Comparison of ENCODE assay signal across 12 cellular contexts in genomic region chr10:70462349-70462984, GRCh38. TPM values are rescaled to one million over a fixed set of nuclear protein-coding genes. Genes with fewer than 3 reads are reported as not detected.
DNase-seq lines count a peak whose midpoint lies in the region; ATAC-seq and TF ChIP-seq lines count a peak whose summit lies in the region.
"Had no signal": no experiment of that assay in that cellular context is flagged by ENCODE, and none has a peak within 500 bp of the region (broad histone marks: within the 10 kb centered on the region; RNA-seq: fewer than 3 reads in every experiment).

No MANE protein-coding gene starts in this region.

- ATAC-seq in GM19395 (IDR thresholded peaks at IDR 0.05; ENCODE audit: unreplicated experiment) = no peak
- ATAC-seq in HG02798 (IDR thresholded peaks at IDR 0.05; ENCODE audit: poor library complexity, unreplicated experiment) = no peak
- ATAC-seq: foreskin keratinocyte had no signal

- DNase-seq in C1 segment of cervical spinal cord (lab: John Stamatoyannopoulos, UW) (peak in 10 of 14 donors; percentile 48 to 96 (median 74)), NCI-H2171 treated with DMSO at 0.1 percent for 48 hours (lab: John Stamatoyannopoulos, UW) (peak; percentile 55), dermis blood vessel endothelial cell (peak; percentile 43), osteoblast (ENCODE audit: insufficient read length, low spot score, missing footprints) (peak; percentile 85), UCSD-AML1 (lab: John Stamatoyannopoulos, UW; ENCODE audit: unreplicated experiment) (no peak), NAMALWA (ENCODE audit: low spot score) (no peak)
- DNase-seq: foreskin keratinocyte had no signal

- H3K4me2 ChIP-seq in osteoblast (ENCODE audit: insufficient read depth, low read length) = no peak overlapping the region

- H2AFZ ChIP-seq in osteoblast (ENCODE audit: low read length) = no peak overlapping the region

- H3K27me3 ChIP-seq in osteoblast (ENCODE audit: insufficient read depth, low read length) = peaks cover 11% of the 10 kb centered on the region

- no peak overlapping the region for H3K4me3 ChIP-seq in osteoblast (ENCODE audit: insufficient read depth, low read length)
- H3K4me3 ChIP-seq: SJSA1 had no signal

- H3K4me1 ChIP-seq in osteoblast (ENCODE audit: insufficient read depth, low read length) = peaks cover 7% of the 10 kb centered on the region
- H3K4me1 ChIP-seq: foreskin keratinocyte had no signal

- H3K79me2 ChIP-seq in osteoblast (ENCODE audit: insufficient read depth, low read length) = no peaks in the 10 kb centered on the region

- H4K20me1 ChIP-seq in osteoblast (ENCODE audit: insufficient read depth, low read length) = no peaks in the 10 kb centered on the region

- H3K27ac ChIP-seq in osteoblast (ENCODE audit: low read depth, low read length) = no peak overlapping the region
- H3K27ac ChIP-seq: foreskin keratinocyte, SJSA1 had no signal

- no peaks in the 10 kb centered on the region for H3K36me3 ChIP-seq in osteoblast (ENCODE audit: insufficient read depth, low read length)
- H3K36me3 ChIP-seq: SJSA1 had no signal

- H3K9me3 ChIP-seq in osteoblast (ENCODE audit: low read depth, low read length) = no peaks in the 10 kb centered on the region
- H3K9me3 ChIP-seq: SJSA1 had no signal

- TF ChIP-seq CTCF in osteoblast (IDR thresholded peaks at IDR 0.05; ENCODE audit: extremely low read depth, low read depth, low read length) = no peak

RNA-seq across cellular contexts. Expression of gene PALD1, which starts 16.1 kb away (rescaled TPM):
- total RNA-seq in dermis blood vessel endothelial cell = 248 and 276 TPM in 2 replicates
- under 0.01 and 0.29 TPM in 2 replicates for total RNA-seq in osteoblast
- total RNA-seq: SJSA1 had no signal

RNA-seq across cellular contexts. Expression of gene NODAL, which starts 21.0 kb away (rescaled TPM):
- total RNA-seq in dermis blood vessel endothelial cell = not detected in 2 replicates
- total RNA-seq in osteoblast = not detected in 2 replicates
- total RNA-seq: HT-29, pulmonary artery endothelial cell, SJSA1 had no signal

RNA-seq across cellular contexts. Expression of gene EIF4EBP2, which starts 58.5 kb away (rescaled TPM):
- 28.2 and 49.7 TPM in 2 replicates for total RNA-seq in dermis blood vessel endothelial cell
- 46.0 and 51.0 TPM in 2 replicates for total RNA-seq in osteoblast

Comparison
In these comparisons a context has a peak if more than half of its experiments do, and no peak if none do; other contexts are left out.
1. DNase-seq: peak in C1 segment of cervical spinal cord (10 of 14), NCI-H2171 treated with DMSO at 0.1 percent for 48 hours (single experiment), dermis blood vessel endothelial cell (single experiment) and osteoblast (single experiment); none in UCSD-AML1 (single experiment) and NAMALWA (single experiment).
2. RNA of gene PALD1, which starts 16.1 kb away (total RNA-seq): 248 to 276 TPM in dermis blood vessel endothelial cell; under 0.01 to 0.29 TPM in osteoblast; every median in the first group is over 100 times any median in the second.